16 cellular contexts compared by ENCODE assay signal in genomic region chr13:34037636-34038325, GRCh38.
DNase-seq lines count a peak whose midpoint lies in the region; ATAC-seq and TF ChIP-seq lines count a peak whose summit lies in the region.
"Had no signal": no experiment of that assay in that cellular context is flagged by ENCODE, and none has a peak within 500 bp of the region (broad histone marks: within the 10 kb centered on the region; RNA-seq: fewer than 3 reads in every experiment).

No MANE protein-coding gene starts in this region.

- no peak overlapping the region for H3K4me3 Mint-ChIP-seq in endodermal cell
- H3K4me3 Mint-ChIP-seq in natural killer cell treated with Interleukin-12 subunit alpha and Interleukin-12 subunit beta and Interleukin-15 and Interleukin-18, amount 100 ng/mL, for 72 hours = no peak overlapping the region
- H3K4me3 Mint-ChIP-seq: effector memory CD8-positive, alpha-beta T cell had no signal

- no peaks in the 10 kb centered on the region for H3K27me3 Mint-ChIP-seq in endodermal cell (ENCODE audit: insufficient read depth)
- H3K27me3 Mint-ChIP-seq in natural killer cell treated with Interleukin-12 subunit alpha and Interleukin-12 subunit beta and Interleukin-15 and Interleukin-18, amount 100 ng/mL, for 72 hours = no peaks in the 10 kb centered on the region

- H3K36me3 ChIP-seq in Karpas-422 (ENCODE audit: insufficient read depth, low read length) = no peaks in the 10 kb centered on the region
- no peaks in the 10 kb centered on the region for H3K36me3 ChIP-seq in endodermal cell (ENCODE audit: control insufficient read depth, insufficient read depth, low read length)
- no peaks in the 10 kb centered on the region for H3K36me3 ChIP-seq in psoas muscle (ENCODE audit: insufficient read depth in 1 of 2, low read depth in 1 of 2)
- H3K36me3 ChIP-seq: brain microvascular endothelial cell, HAP-1, tibial nerve had no signal

- H3K4me3 ChIP-seq in Karpas-422 (ENCODE audit: low read length) = no peak overlapping the region
- no peak overlapping the region for H3K4me3 ChIP-seq in endodermal cell (ENCODE audit: low read length)
- H3K4me3 ChIP-seq in psoas muscle = no peak overlapping the region
- H3K4me3 ChIP-seq: HAP-1, tibial nerve had no signal

- H4K20me1 ChIP-seq in Karpas-422 (ENCODE audit: insufficient read depth, low read depth, low read length) = no peaks in the 10 kb centered on the region

- ATAC-seq in GM21717 (IDR thresholded peaks at IDR 0.05; ENCODE audit: unreplicated experiment) (peak; percentile 52), psoas muscle (no peak)
- no peak for ATAC-seq in natural killer cell treated with Interleukin-12 subunit alpha and Interleukin-12 subunit beta and Interleukin-15 and Interleukin-18, amount 100 ng/mL, for 72 hours
- ATAC-seq: effector memory CD8-positive, alpha-beta T cell had no signal

- no peaks in the 10 kb centered on the region for H3K9me2 ChIP-seq in Karpas-422 (replicated peaks; ENCODE audit: insufficient read depth, low read length)

- peak overlapping the region; percentile 18; the same call in 1 of the 2 replicates for H3K27ac ChIP-seq in Karpas-422 (ENCODE audit: low read length)
- H3K27ac ChIP-seq in endodermal cell (ENCODE audit: low read depth, low read length) = no peak overlapping the region
- no peak overlapping the region for H3K27ac ChIP-seq in psoas muscle
- H3K27ac ChIP-seq: brain microvascular endothelial cell, tibial nerve had no signal

- no peaks in the 10 kb centered on the region for H3K27me3 ChIP-seq in Karpas-422 (ENCODE audit: low read length)
- no peaks in the 10 kb centered on the region for H3K27me3 ChIP-seq in endodermal cell (ENCODE audit: control insufficient read depth, insufficient read depth, low read length, poor library complexity, severe bottlenecking)
- no peaks in the 10 kb centered on the region for H3K27me3 ChIP-seq in psoas muscle (ENCODE audit: insufficient read depth in 3 of 3, low read length in 2 of 3)
- H3K27me3 ChIP-seq: brain microvascular endothelial cell, tibial nerve had no signal

- DNase-seq in GM03348 (ENCODE audit: low spot score) (peak; percentile 6), Karpas-422 (no peak), endodermal cell (peak; percentile 51), psoas muscle (no peak), NCI-H345 treated with DMSO at 0.1 percent for 48 hours (lab: John Stamatoyannopoulos, UW; ENCODE audit: unreplicated experiment) (no peak), NCI-H2196 treated with DMSO at 0.1 percent for 48 hours (lab: John Stamatoyannopoulos, UW; ENCODE audit: unreplicated experiment) (no peak)
- no peak for DNase-seq in natural killer cell treated with Interleukin-12 subunit alpha and Interleukin-12 subunit beta and Interleukin-15 and Interleukin-18, amount 100 ng/mL, for 72 hours (ENCODE audit: low spot score)
- DNase-seq: activated CD4-positive, alpha-beta T cell treated with anti-CD3 and anti-CD28 coated beads, Interleukin-2, amount 50 U/mL, for 1 hour; brain microvascular endothelial cell; effector memory CD8-positive, alpha-beta T cell; NCI-H526 treated with DMSO at 0.1 percent for 48 hours; T-helper 9 cell had no signal

- no peaks in the 10 kb centered on the region for H3K9me3 ChIP-seq in Karpas-422 (ENCODE audit: low read length)
- no peaks in the 10 kb centered on the region for H3K9me3 ChIP-seq in endodermal cell (ENCODE audit: control insufficient read depth, low read length)
- H3K9me3 ChIP-seq in psoas muscle = no peaks in the 10 kb centered on the region

- H3K9me3 Mint-ChIP-seq in endodermal cell = no peaks in the 10 kb centered on the region
- peaks cover 17% of the 10 kb centered on the region for H3K9me3 Mint-ChIP-seq in natural killer cell treated with Interleukin-12 subunit alpha and Interleukin-12 subunit beta and Interleukin-15 and Interleukin-18, amount 100 ng/mL, for 72 hours

- TF ChIP-seq CTCF in endodermal cell (conservative IDR thresholded peaks at IDR 0.05) = no peak
- no peak for TF ChIP-seq CTCF in psoas muscle (IDR thresholded peaks at IDR 0.05)

- no peaks in the 10 kb centered on the region for H3K79me2 ChIP-seq in Karpas-422 (ENCODE audit: low read length)

- H3K27ac Mint-ChIP-seq in endodermal cell = no peak overlapping the region
- no peak overlapping the region for H3K27ac Mint-ChIP-seq in natural killer cell treated with Interleukin-12 subunit alpha and Interleukin-12 subunit beta and Interleukin-15 and Interleukin-18, amount 100 ng/mL, for 72 hours
- H3K27ac Mint-ChIP-seq: activated T-helper 2 cell treated with anti-CD3 and anti-CD28 coated beads, Interferon-gamma antibody, Interleukin-2, Interleukin-4, amounts not matched to agents 10 μg/mL and 5 μg/mL and 100 μg/mL, durations not matched to agents 14 hours and 24 hours and 36 hours; effector memory CD8-positive, alpha-beta T cell had no signal

- peak overlapping the region; percentile 31 for H3K4me2 ChIP-seq in Karpas-422 (ENCODE audit: low read depth, low read length, poor library complexity, severe bottlenecking)

- H3K36me3 Mint-ChIP-seq in endodermal cell (ENCODE audit: low read depth) = no peaks in the 10 kb centered on the region
- no peaks in the 10 kb centered on the region for H3K36me3 Mint-ChIP-seq in natural killer cell treated with Interleukin-12 subunit alpha and Interleukin-12 subunit beta and Interleukin-15 and Interleukin-18, amount 100 ng/mL, for 72 hours

- WGBS in endodermal cell (ENCODE audit: insufficient coverage in 1 of 2, insufficient read length in 1 of 2), 2 experiments = 92 to 93% methylated on average over 4 to 6 of the region's 6 CpGs
- WGBS in psoas muscle, 3 donors = 84 to 90% (median 87%) methylated on average over 6 of the region's 6 CpGs

- intact Hi-C loops in psoas muscle (cut with DNase I) = no loop called here

- H3K4me1 ChIP-seq in Karpas-422 (ENCODE audit: low read length) (peaks cover 16% of the 10 kb centered on the region), endodermal cell (ENCODE audit: control insufficient read depth, insufficient read depth, low read length) (no peaks in the 10 kb centered on the region), psoas muscle (no peaks in the 10 kb centered on the region)
- H3K4me1 ChIP-seq: HAP-1, tibial nerve had no signal

- peak overlapping the region; percentile 27; the same call in 1 of the 2 replicates for H2AFZ ChIP-seq in Karpas-422 (ENCODE audit: low read length)

- H3K9ac ChIP-seq in Karpas-422 (ENCODE audit: low read length) (peak overlapping the region; percentile 8; the same call in 1 of the 2 replicates), endodermal cell (ENCODE audit: extremely low read depth, low read length, poor library complexity, severe bottlenecking) (no peak overlapping the region)

- no peaks in the 10 kb centered on the region for H3K4me1 Mint-ChIP-seq in endodermal cell
- H3K4me1 Mint-ChIP-seq in natural killer cell treated with Interleukin-12 subunit alpha and Interleukin-12 subunit beta and Interleukin-15 and Interleukin-18, amount 100 ng/mL, for 72 hours (ENCODE audit: low read depth in 2 of 2) = no peaks in the 10 kb centered on the region

Comparison
In these comparisons a context has a peak if more than half of its experiments do, and no peak if none do; other contexts are left out.
1. DNase-seq: peak in GM03348 (single experiment) and endodermal cell (single experiment); none in Karpas-422 (single experiment), psoas muscle (0 of 2), NCI-H345 treated with DMSO at 0.1 percent for 48 hours (single experiment), NCI-H2196 treated with DMSO at 0.1 percent for 48 hours (single experiment) and natural killer cell treated with Interleukin-12 subunit alpha and Interleukin-12 subunit beta and Interleukin-15 and Interleukin-18, amount 100 ng/mL, for 72 hours (single experiment).